Comparison of ENCODE assay signal across 9 cellular contexts in the genomic region with DNA sequence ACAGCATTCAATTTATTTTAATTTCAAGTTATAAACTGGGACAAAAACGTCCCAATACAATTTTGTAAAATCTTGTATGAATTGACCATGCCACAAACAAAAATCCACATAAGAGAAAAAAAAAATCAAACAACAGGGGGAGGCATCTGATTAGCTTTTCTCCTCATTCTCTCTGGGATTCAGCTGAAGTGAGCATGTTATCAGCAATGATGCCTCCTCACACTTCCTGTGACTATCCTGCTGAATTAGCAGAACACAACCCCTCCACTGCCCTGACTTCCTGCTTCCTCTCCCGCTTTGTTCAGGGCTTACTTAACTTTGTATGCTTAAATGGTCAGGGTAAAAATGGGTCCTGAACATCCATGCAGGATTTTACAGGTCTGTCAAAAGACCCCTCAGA.
DNase-seq lines count a peak whose midpoint lies in the region; ATAC-seq, FAIRE-seq and TF ChIP-seq lines count a peak whose summit lies in the region.
"Had no signal": no experiment of that assay in that cellular context is flagged by ENCODE, and none has a peak within 500 bp of the region (broad histone marks: within the 10 kb centered on the region; RNA-seq: fewer than 3 reads in every experiment).

No MANE protein-coding gene starts in this region.

- no peak overlapping the region for H2BK12ac ChIP-seq in H9 (ENCODE audit: insufficient read length, low read depth, low read length)

- H2BK120ac ChIP-seq in H9 (ENCODE audit: low read depth, low read length, poor library complexity, severe bottlenecking) = no peak overlapping the region

- H4K5ac ChIP-seq in H9 (ENCODE audit: insufficient read length, low read depth, low read length) = no peak overlapping the region

- H2BK5ac ChIP-seq in H9 (ENCODE audit: insufficient read length, low read length) = no peak overlapping the region

- no peaks in the 10 kb centered on the region for H3K9me3 ChIP-seq in H9 (ENCODE audit: control insufficient read depth, low read depth, low read length)

- H3K79me1 ChIP-seq in H9 (ENCODE audit: insufficient read depth, low read depth, low read length, poor library complexity, severe bottlenecking) = no peaks in the 10 kb centered on the region

- H3K56ac ChIP-seq in H9 (ENCODE audit: insufficient read length, low read depth, low read length) = no peak overlapping the region

- BruUV-seq in Calu3 (replicated peaks; lab: Mats Ljungman, UMichigan) = no TSS peak

- peak overlapping the region in 2 of 3 experiments; percentile 63 to 87; a peak in 2 of 7 replicates for H3K27ac Mint-ChIP-seq in H9
- H3K27ac Mint-ChIP-seq in activated CD4-positive, alpha-beta memory T cell treated with anti-CD3 and anti-CD28 coated beads, Interleukin-2, amount 10 ng/mL, durations not matched to agents 7 days and 5 days = peak overlapping the region; percentile 77
- no peak overlapping the region for H3K27ac Mint-ChIP-seq in Calu3 (ENCODE audit: unreplicated experiment)

- no peak overlapping the region for H3K4me3 Mint-ChIP-seq in H9
- H3K4me3 Mint-ChIP-seq in activated CD4-positive, alpha-beta memory T cell treated with anti-CD3 and anti-CD28 coated beads, Interleukin-2, amount 10 ng/mL, durations not matched to agents 7 days and 5 days = no peak overlapping the region
- no peak overlapping the region for H3K4me3 Mint-ChIP-seq in Calu3 (ENCODE audit: low read depth, unreplicated experiment)

- H3K18ac ChIP-seq in H9 (ENCODE audit: insufficient read length, low read depth, low read length) = no peak overlapping the region

- H4K8ac ChIP-seq in H9 (replicated peaks; ENCODE audit: insufficient read length, low read depth, low read length) = no peak overlapping the region

- POLR2A ChIA-PET in activated CD4-positive, alpha-beta memory T cell treated with anti-CD3 and anti-CD28 coated beads, Interleukin-2, amount 10 ng/mL, durations not matched to agents 7 days and 5 days (lab: Charles Lee) = interaction anchor here (1.0 to 1.4 kb wide), 2 partner anchors 62 to 113 kb away, joined by 3 to 4 read pairs; no protein-coding TSS in a partner anchor

- no peak overlapping the region for H3K4me2 ChIP-seq in H9 (ENCODE audit: insufficient read depth, insufficient read length, low read length)

- H3K4me1 ChIP-seq in ACC112 (ENCODE audit: control insufficient read depth, insufficient read depth, low read length, unreplicated experiment) (peaks cover 78% of the 10 kb centered on the region), H9 (ENCODE audit: insufficient read depth, low read length) (peaks cover 4% of the 10 kb centered on the region; the same call in 1 of the 2 replicates)

- H3K27me3 ChIP-seq in ACC112 (ENCODE audit: insufficient read depth, low read length) (no peaks in the 10 kb centered on the region), H9 (ENCODE audit: insufficient read depth, low read length) (no peaks in the 10 kb centered on the region)

- intact Hi-C loops in Calu3 (cut with micrococcal nuclease; ENCODE audit: unreplicated experiment) = no loop called here

- TF ChIP-seq POLR2A in GM12891 (IDR thresholded peaks at IDR 0.05; ENCODE audit: low read depth, low read length) = no peak

- CTCF ChIA-PET in activated CD4-positive, alpha-beta memory T cell treated with anti-CD3 and anti-CD28 coated beads, Interleukin-2, amount 10 ng/mL, durations not matched to agents 7 days and 5 days (lab: Charles Lee) = interaction anchor here (1.7 to 5.1 kb wide), 2 partner anchors 8 to 97 kb away, joined by 5 to 30 read pairs; no protein-coding TSS in a partner anchor
- CTCF ChIA-PET in Calu3 (lab: Charles Lee) = no interaction called here

- no peak overlapping the region for H2BK20ac ChIP-seq in H9 (ENCODE audit: low read depth, low read length, poor library complexity, severe bottlenecking)

- H4K91ac ChIP-seq in H9 (ENCODE audit: insufficient read length, low read depth, low read length) = no peak overlapping the region

- peaks cover 16 to 26% of the 10 kb centered on the region in 2 experiments for H3K4me1 Mint-ChIP-seq in H9
- H3K4me1 Mint-ChIP-seq in activated CD4-positive, alpha-beta memory T cell treated with anti-CD3 and anti-CD28 coated beads, Interleukin-2, amount 10 ng/mL, durations not matched to agents 7 days and 5 days = peaks cover 86% of the 10 kb centered on the region
- peaks cover 33% of the 10 kb centered on the region for H3K4me1 Mint-ChIP-seq in Calu3 (ENCODE audit: low read depth, unreplicated experiment)

- H3K23me2 ChIP-seq in H9 (ENCODE audit: insufficient read length, low read depth, low read length, poor library complexity, severe bottlenecking) = no peaks in the 10 kb centered on the region

- DNase-seq in H9 = no peak
- DNase-seq in activated CD4-positive, alpha-beta memory T cell treated with anti-CD3 and anti-CD28 coated beads, Interleukin-2, amount 10 ng/mL, durations not matched to agents 7 days and 5 days = peak; percentile 29
- peak; percentile 7 for DNase-seq in iPS DF 4.7 (ENCODE audit: extremely low read depth, low spot score)
- no peak for DNase-seq in Calu3
- DNase-seq in GM12891 (ENCODE audit: insufficient read length, low spot score) = no peak

- H3K36me3 Mint-ChIP-seq in H9 (ENCODE audit: insufficient read depth in 1 of 3, low read depth in 3 of 3) (no peaks in the 10 kb centered on the region), Calu3 (ENCODE audit: insufficient read depth, unreplicated experiment) (peaks cover 5% of the 10 kb centered on the region)
- H3K36me3 Mint-ChIP-seq in activated CD4-positive, alpha-beta memory T cell treated with anti-CD3 and anti-CD28 coated beads, Interleukin-2, amount 10 ng/mL, durations not matched to agents 7 days and 5 days (ENCODE audit: low read depth) = peaks cover 14% of the 10 kb centered on the region

- H3K4ac ChIP-seq in H9 (ENCODE audit: low read depth, low read length) = no peak overlapping the region

- no peak overlapping the region for H3K9ac ChIP-seq in H9 (ENCODE audit: extremely low read depth, insufficient read length, low read length)

- ATAC-seq in HG03045 (IDR thresholded peaks at IDR 0.05; ENCODE audit: unreplicated experiment) = no peak
- ATAC-seq in HG03039 (IDR thresholded peaks at IDR 0.05; ENCODE audit: unreplicated experiment) = no peak

- no peaks in the 10 kb centered on the region for H4K20me1 ChIP-seq in H9 (ENCODE audit: control insufficient read depth, insufficient read depth, insufficient read length)

- peaks cover 95% of the 10 kb centered on the region for H3K79me2 ChIP-seq in ACC112 (ENCODE audit: control insufficient read depth, insufficient read depth, low read length, unreplicated experiment)
- H3K79me2 ChIP-seq in H9 (ENCODE audit: insufficient read depth, low read length) = peaks cover 1% of the 10 kb centered on the region; the same call in 1 of the 2 replicates

- H2BK15ac ChIP-seq in H9 (ENCODE audit: low read depth, low read length) = no peak overlapping the region

- no CpG with 5 or more reads among the region's 2 CpGs for WGBS in H9 (ENCODE audit: extremely low coverage, insufficient read length, low lambda C conversion rate)

- no peak overlapping the region for H3K4me3 ChIP-seq in ACC112 (ENCODE audit: low read depth, low read length)
- H3K4me3 ChIP-seq: skin epidermis had no signal

- no peak overlapping the region for H3T11ph ChIP-seq in H9 (ENCODE audit: low read length)

- no peak for FAIRE-seq in GM12891 (lab: Jason Lieb, UNC)

- no peak overlapping the region for H3K14ac ChIP-seq in H9 (ENCODE audit: insufficient read depth, low read length)

- H3K27me3 Mint-ChIP-seq in H9 (ENCODE audit: low read depth) (no peaks in the 10 kb centered on the region), Calu3 (ENCODE audit: unreplicated experiment) (no peaks in the 10 kb centered on the region)
- no peaks in the 10 kb centered on the region for H3K27me3 Mint-ChIP-seq in activated CD4-positive, alpha-beta memory T cell treated with anti-CD3 and anti-CD28 coated beads, Interleukin-2, amount 10 ng/mL, durations not matched to agents 7 days and 5 days

- peak overlapping the region; percentile 33 for H3K27ac ChIP-seq in ACC112 (ENCODE audit: low read depth, low read length)
- no peak overlapping the region for H3K27ac ChIP-seq in H9 (ENCODE audit: insufficient read length, low read depth, low read length)

- H3K36me3 ChIP-seq in ACC112 (ENCODE audit: insufficient read depth, low read length) = peaks cover 7% of the 10 kb centered on the region; the same call in 1 of the 2 replicates

- no peaks in the 10 kb centered on the region for H3K9me3 Mint-ChIP-seq in H9
- H3K9me3 Mint-ChIP-seq in activated CD4-positive, alpha-beta memory T cell treated with anti-CD3 and anti-CD28 coated beads, Interleukin-2, amount 10 ng/mL, durations not matched to agents 7 days and 5 days = no peaks in the 10 kb centered on the region
- no peaks in the 10 kb centered on the region for H3K9me3 Mint-ChIP-seq in Calu3 (ENCODE audit: low read depth, unreplicated experiment)

- H2AK5ac ChIP-seq in H9 (ENCODE audit: insufficient read length, low read length) = no peak overlapping the region

- TF ChIP-seq CTCF in H9 (conservative IDR thresholded peaks at IDR 0.05) = no peak
- TF ChIP-seq CTCF in Calu3 (IDR thresholded peaks at IDR 0.05; ENCODE audit: unreplicated experiment) = no peak

- H2AFZ ChIP-seq in ACC112 (ENCODE audit: low read length, unreplicated experiment) (no peak overlapping the region), H9 (ENCODE audit: low read length) (no peak overlapping the region)

- no peak overlapping the region for H3K23ac ChIP-seq in H9 (ENCODE audit: insufficient read length, low read depth, low read length)

TF ChIP-seq in GM12891, 5 proteins besides CTCF, POLR2A, EP300 and RAD21:
- no peak for TF ChIP-seq PAX5 (IDR thresholded peaks at IDR 0.05; ENCODE audit: insufficient read depth, low read length, severe bottlenecking)
- TF ChIP-seq SPI1 (IDR thresholded peaks at IDR 0.05; ENCODE audit: low read depth, low read length) = no peak
- no peak for TF ChIP-seq POLR2AphosphoS5 (IDR thresholded peaks at IDR 0.05; ENCODE audit: low read depth, low read length)
- TF ChIP-seq POU2F2 (IDR thresholded peaks at IDR 0.05; ENCODE audit: low read depth, low read length) = no peak
- TF ChIP-seq TAF1 (IDR thresholded peaks at IDR 0.05; ENCODE audit: low read depth, low read length) = no peak

Comparison
In these comparisons a context has a peak if more than half of its experiments do, and no peak if none do; other contexts are left out.
1. DNase-seq: peak in activated CD4-positive, alpha-beta memory T cell treated with anti-CD3 and anti-CD28 coated beads, Interleukin-2, amount 10 ng/mL, durations not matched to agents 7 days and 5 days (single experiment) and iPS DF 4.7 (single experiment); none in H9 (single experiment), Calu3 (single experiment) and GM12891 (single experiment).